ENCODE assay signal across 6 cellular contexts in genomic region chr2:36678856-36679255, GRCh38.
"Had no signal": no experiment of that assay in that cellular context is flagged by ENCODE, and none has a peak within 500 bp of the region (broad histone marks: within the 10 kb centered on the region; RNA-seq: fewer than 3 reads in every experiment).

No MANE protein-coding gene starts in this region.

- H3K36me3 ChIP-seq: HAP-1 had no signal

- DNase-seq: H7, KG1 had no signal

- H3K9me3 ChIP-seq: HAP-1 had no signal

- H3K4me3 ChIP-seq: GM23338, HAP-1, K562 had no signal

- H3K4me2 ChIP-seq: GM23338 had no signal

- ATAC-seq: GM23338, HCT116, K562 had no signal
